17 cellular contexts compared by ENCODE assay signal in genomic region chr9:113617550-113617949, GRCh38.
A peak's percentile ranks its signal among the peaks of the same experiment; 100 is the strongest.
DNase-seq lines count a peak whose midpoint lies in the region; ATAC-seq and TF ChIP-seq lines count a peak whose summit lies in the region.
"Had no signal": no experiment of that assay in that cellular context is flagged by ENCODE, and none has a peak within 500 bp of the region (broad histone marks: within the 10 kb centered on the region; RNA-seq: fewer than 3 reads in every experiment).

No MANE protein-coding gene starts in this region.

- H3K36me3 ChIP-seq in right lobe of liver: no peaks in the 10 kb centered on the region
- H3K36me3 ChIP-seq: gastrocnemius medialis had no signal

- peaks cover 83% of the 10 kb centered on the region for H3K4me1 Mint-ChIP-seq in stimulated activated naive CD8-positive, alpha-beta T cell treated with anti-CD3 and anti-CD28 coated beads, Interleukin-15, Interleukin-2, amounts not matched to agents 100 ng/mL and 50 ng/mL, for 24 hours (ENCODE audit: low read depth)
- H3K4me1 Mint-ChIP-seq in nephron (peaks cover 72% of the 10 kb centered on the region), osteocyte (ENCODE audit: unreplicated experiment) (peaks cover 78% of the 10 kb centered on the region)
- H3K4me1 Mint-ChIP-seq: natural killer cell had no signal

- no peaks in the 10 kb centered on the region for H3K9me3 Mint-ChIP-seq in stimulated activated naive CD8-positive, alpha-beta T cell treated with anti-CD3 and anti-CD28 coated beads, Interleukin-15, Interleukin-2, amounts not matched to agents 100 ng/mL and 50 ng/mL, for 24 hours
- H3K9me3 Mint-ChIP-seq in nephron (no peaks in the 10 kb centered on the region), osteocyte (ENCODE audit: unreplicated experiment) (peaks cover 5% of the 10 kb centered on the region)
- H3K9me3 Mint-ChIP-seq: natural killer cell had no signal

- peak overlapping the region; percentile 72 for H3K27ac Mint-ChIP-seq in stimulated activated naive CD8-positive, alpha-beta T cell treated with anti-CD3 and anti-CD28 coated beads, Interleukin-15, Interleukin-2, amounts not matched to agents 100 ng/mL and 50 ng/mL, for 24 hours
- peak overlapping the region; percentile 65 to 95 (median 92) for H3K27ac Mint-ChIP-seq in nephron
- H3K27ac Mint-ChIP-seq in osteocyte (ENCODE audit: unreplicated experiment): no peak overlapping the region
- H3K27ac Mint-ChIP-seq: activated naive CD8-positive, alpha-beta T cell; natural killer cell had no signal

- TF ChIP-seq POLR2A in right lobe of liver (IDR thresholded peaks at IDR 0.05): no peak

- H3K36me3 Mint-ChIP-seq in stimulated activated naive CD8-positive, alpha-beta T cell treated with anti-CD3 and anti-CD28 coated beads, Interleukin-15, Interleukin-2, amounts not matched to agents 100 ng/mL and 50 ng/mL, for 24 hours (ENCODE audit: low read depth): no peaks in the 10 kb centered on the region
- H3K36me3 Mint-ChIP-seq in nephron (ENCODE audit: low read depth): no peaks in the 10 kb centered on the region
- H3K36me3 Mint-ChIP-seq in osteocyte (ENCODE audit: unreplicated experiment): no peaks in the 10 kb centered on the region
- H3K36me3 Mint-ChIP-seq: activated naive CD8-positive, alpha-beta T cell; natural killer cell had no signal

- ATAC-seq in stimulated activated naive CD8-positive, alpha-beta T cell treated with anti-CD3 and anti-CD28 coated beads, Interleukin-15, Interleukin-2, amounts not matched to agents 100 U/mL and 50 U/mL, for 24 hours: no peak
- no peak for ATAC-seq in right lobe of liver
- ATAC-seq in GM21619 (IDR thresholded peaks at IDR 0.05; ENCODE audit: unreplicated experiment): no peak
- ATAC-seq: gastrocnemius medialis, natural killer cell had no signal

- no peak overlapping the region for H3K4me3 ChIP-seq in right lobe of liver
- H3K4me3 ChIP-seq: gastrocnemius medialis had no signal

- WGBS in right lobe of liver (ENCODE audit: insufficient coverage, low coverage, low lambda C conversion rate, missing lambda C conversion rate): 90% methylated on average over 6 of the region's 6 CpGs

- H3K27me3 Mint-ChIP-seq in stimulated activated naive CD8-positive, alpha-beta T cell treated with anti-CD3 and anti-CD28 coated beads, Interleukin-15, Interleukin-2, amounts not matched to agents 100 ng/mL and 50 ng/mL, for 24 hours: peaks cover 9% of the 10 kb centered on the region
- H3K27me3 Mint-ChIP-seq in nephron (ENCODE audit: low read depth) (peaks cover 4% of the 10 kb centered on the region), osteocyte (ENCODE audit: unreplicated experiment) (no peaks in the 10 kb centered on the region)
- H3K27me3 Mint-ChIP-seq: activated naive CD8-positive, alpha-beta T cell had no signal

- no peak overlapping the region for H3K27ac ChIP-seq in right lobe of liver
- H3K27ac ChIP-seq: gastrocnemius medialis had no signal

- no peak for DNase-seq in stimulated activated naive CD8-positive, alpha-beta T cell treated with anti-CD3 and anti-CD28 coated beads, Interleukin-15, Interleukin-2, amounts not matched to agents 100 U/mL and 50 U/mL, for 24 hours
- DNase-seq in amniotic epithelial cell (ENCODE audit: low read depth): peak; percentile 67
- DNase-seq in dedifferentiated amniotic fluid mesenchymal stem cell (ENCODE audit: extremely low spot score): no peak
- no peak for DNase-seq in right lobe of liver
- no peak for DNase-seq in osteocyte (ENCODE audit: extremely low spot score, unreplicated experiment)
- DNase-seq: activated CD4-positive, CD25-positive, alpha-beta regulatory T cell; activated CD8-positive, alpha-beta memory T cell treated with anti-CD3 and anti-CD28 coated beads, Interleukin-2, amount 50 U/mL, for 4 hours; central memory CD4-positive, alpha-beta T cell; COR-L47; gastrocnemius medialis; KBM-7; natural killer cell; NCI-H1048 had no signal

- no peaks in the 10 kb centered on the region for H3K27me3 ChIP-seq in right lobe of liver
- H3K27me3 ChIP-seq: gastrocnemius medialis had no signal

- H3K4me3 Mint-ChIP-seq in stimulated activated naive CD8-positive, alpha-beta T cell treated with anti-CD3 and anti-CD28 coated beads, Interleukin-15, Interleukin-2, amounts not matched to agents 100 ng/mL and 50 ng/mL, for 24 hours: no peak overlapping the region
- H3K4me3 Mint-ChIP-seq in nephron: no peak overlapping the region
- H3K4me3 Mint-ChIP-seq in osteocyte (ENCODE audit: unreplicated experiment): no peak overlapping the region
- H3K4me3 Mint-ChIP-seq: activated naive CD8-positive, alpha-beta T cell; natural killer cell had no signal

- H3K4me1 ChIP-seq in right lobe of liver: peaks cover 0 to 50% (median 26%) of the 10 kb centered on the region in 4 donors

- no peak for TF ChIP-seq CTCF in nephron (IDR thresholded peaks at IDR 0.05; ENCODE audit: unreplicated experiment in 3 of 3)
- TF ChIP-seq CTCF in right lobe of liver (IDR thresholded peaks at IDR 0.05): no peak
- no peak for TF ChIP-seq CTCF in osteocyte (IDR thresholded peaks at IDR 0.05)

- H3K9me3 ChIP-seq in right lobe of liver: no peaks in the 10 kb centered on the region
- H3K9me3 ChIP-seq: gastrocnemius medialis had no signal

- intact Hi-C loops in right lobe of liver (cut with DNase I): no loop called here
